Comparison of ENCODE assay signal across 8 cellular contexts in genomic region chr3:17412950-17413530, GRCh38.
DNase-seq lines count a peak whose midpoint lies in the region; ATAC-seq and TF ChIP-seq lines count a peak whose summit lies in the region.

No MANE protein-coding gene starts in this region.

- H3K27me3 ChIP-seq in WERI-Rb-1 (ENCODE audit: insufficient read depth, low read depth, severe bottlenecking): no peaks in the 10 kb centered on the region

- H3K9me3 Mint-ChIP-seq in glutamatergic neuron (ENCODE audit: unreplicated experiment): no peaks in the 10 kb centered on the region

- no peaks in the 10 kb centered on the region for H3K36me3 ChIP-seq in WERI-Rb-1

- ATAC-seq in GM18858 (IDR thresholded peaks at IDR 0.05; ENCODE audit: unreplicated experiment) (peak; percentile 90), HG02981 (IDR thresholded peaks at IDR 0.05; ENCODE audit: unreplicated experiment) (peak; percentile 84)

- no peaks in the 10 kb centered on the region for H3K27me3 Mint-ChIP-seq in glutamatergic neuron (ENCODE audit: unreplicated experiment)

- TF ChIP-seq CTCF in WERI-Rb-1 (IDR thresholded peaks at IDR 0.05; ENCODE audit: low read depth, low read length) (peak; percentile 57), glutamatergic neuron (IDR thresholded peaks at IDR 0.05; ENCODE audit: partially characterized antibody, unreplicated experiment) (peak; percentile 85)

- no peaks in the 10 kb centered on the region for H3K4me1 Mint-ChIP-seq in glutamatergic neuron (ENCODE audit: low read depth, unreplicated experiment)

- no peak overlapping the region for H3K27ac Mint-ChIP-seq in glutamatergic neuron (ENCODE audit: unreplicated experiment)

- no peak overlapping the region for H3K4me3 ChIP-seq in WERI-Rb-1 (ENCODE audit: low read depth, low read length)

- H3K4me3 Mint-ChIP-seq in glutamatergic neuron (ENCODE audit: unreplicated experiment): no peak overlapping the region

- no peaks in the 10 kb centered on the region for H3K36me3 Mint-ChIP-seq in glutamatergic neuron (ENCODE audit: unreplicated experiment)

- DNase-seq in CMK (ENCODE audit: low read depth) (peak; percentile 18), NCI-H2081 (lab: John Stamatoyannopoulos, UW) (peak; percentile 66 to 69), WERI-Rb-1 (peak; percentile 35), glutamatergic neuron (no peak), renal cortical epithelial cell (ENCODE audit: low read depth) (peak; percentile 78), occipital lobe (lab: John Stamatoyannopoulos, UW) (no peak)

- H3K9me3 ChIP-seq in WERI-Rb-1 (ENCODE audit: severe bottlenecking): no peaks in the 10 kb centered on the region

- no peak overlapping the region for H3K27ac ChIP-seq in WERI-Rb-1

Comparison
In these comparisons a context has a peak if more than half of its experiments do, and no peak if none do; other contexts are left out.
1. DNase-seq: peak in CMK (single experiment), NCI-H2081 (2 of 2), WERI-Rb-1 (single experiment) and renal cortical epithelial cell (single experiment); none in glutamatergic neuron (single experiment) and occipital lobe (single experiment).